In genomic region chr3:11953778-11954177, GRCh38 we compare ENCODE assay signal across 23 cellular contexts. TPM values are rescaled to one million over a fixed set of nuclear protein-coding genes. Genes with fewer than 3 reads are reported as not detected.
"Had no signal": no experiment of that assay in that cellular context is flagged by ENCODE, and none has a peak within 500 bp of the region (broad histone marks: within the 10 kb centered on the region; RNA-seq: fewer than 3 reads in every experiment).

No MANE protein-coding gene starts in this region.

- H3K36me3 Mint-ChIP-seq: activated naive CD8-positive, alpha-beta T cell treated with anti-CD3 and anti-CD28 coated beads for 36 hours; naive thymus-derived CD4-positive, alpha-beta T cell; neural progenitor cell; stimulated activated effector memory CD8-positive, alpha-beta T cell treated with anti-CD3 and anti-CD28 coated beads, Interleukin-12 subunit alpha, Interleukin-12 subunit beta, amount 100 ng/mL, for 72 hours had no signal

- H3K4me3 ChIP-seq: coronary artery, gastroesophageal sphincter, heart left ventricle, lower lobe of right lung, neural progenitor cell, psoas muscle, suprapubic skin, tibial nerve had no signal

- DNase-seq: activated B cell treated with CpG ODN at 0.5 μM for 24 hours; activated CD4-positive, alpha-beta T cell treated with anti-CD3 and anti-CD28 coated beads for 36 hours; activated CD4-positive, alpha-beta T cell treated with anti-CD3 and anti-CD28 coated beads, Interleukin-2, amount 50 U/mL, for 4 hours; activated naive CD4-positive, alpha-beta T cell treated with Interleukin-2 at 50 U/mL for 16 hours; activated naive CD8-positive, alpha-beta T cell treated with anti-CD3 and anti-CD28 coated beads for 36 hours; activated T-cell treated with anti-CD3 and anti-CD28 coated beads, Interleukin-2, amount 50 U/mL, for 48 hours; cerebellar nuclear complex; heart left ventricle; lower lobe of right lung; naive thymus-derived CD4-positive, alpha-beta T cell; psoas muscle; right cardiac atrium; stimulated activated CD4-positive, alpha-beta T cell treated with anti-CD3 and anti-CD28 coated beads, Interleukin-12 subunit alpha, Interleukin-12 subunit beta, amount 100 ng/mL, for 4 hours; stimulated activated naive CD8-positive, alpha-beta T cell treated with anti-CD3 and anti-CD28 coated beads, Interleukin-15, amount 100 ng/mL, for 72 hours had no signal

- H3K9me3 Mint-ChIP-seq: activated B cell treated with CpG ODN at 0.5 μM for 24 hours; activated naive CD8-positive, alpha-beta T cell treated with anti-CD3 and anti-CD28 coated beads for 36 hours; neural progenitor cell; stimulated activated effector memory CD8-positive, alpha-beta T cell treated with anti-CD3 and anti-CD28 coated beads, Interleukin-12 subunit alpha, Interleukin-12 subunit beta, amount 100 ng/mL, for 72 hours; T-helper 1 cell treated with Interleukin-12 subunit alpha and Interleukin-12 subunit beta and Interleukin-4 antibody, amounts not matched to agents 30 μg/mL and 1 μg/mL, for 36 hours had no signal

- H3K9me3 ChIP-seq: gastroesophageal sphincter, heart left ventricle, lower lobe of right lung, psoas muscle, suprapubic skin, tibial nerve had no signal

- H3K9ac ChIP-seq: neural progenitor cell had no signal

- H3K27me3 ChIP-seq: neural progenitor cell, suprapubic skin, tibial nerve had no signal

- H3K27ac ChIP-seq: coronary artery, epithelial cell of prostate, gastroesophageal sphincter, heart left ventricle, lower lobe of right lung, neural progenitor cell, psoas muscle, tibial nerve had no signal

- ATAC-seq: activated CD4-positive, alpha-beta T cell treated with anti-CD3 and anti-CD28 coated beads for 36 hours; gastroesophageal sphincter; heart left ventricle; lower lobe of right lung; naive thymus-derived CD4-positive, alpha-beta T cell; psoas muscle; right cardiac atrium; stimulated activated effector memory CD8-positive, alpha-beta T cell treated with anti-CD3 and anti-CD28 coated beads, Interleukin-12 subunit alpha, Interleukin-12 subunit beta, amount 100 ng/mL, for 72 hours; stimulated activated naive CD8-positive, alpha-beta T cell treated with anti-CD3 and anti-CD28 coated beads, Interleukin-15, amount 100 ng/mL, for 72 hours had no signal

- H2AFZ ChIP-seq: neural progenitor cell had no signal

- H3K36me3 ChIP-seq: gastroesophageal sphincter, heart left ventricle, lower lobe of right lung, neural progenitor cell, suprapubic skin, tibial nerve had no signal

- H3K4me3 Mint-ChIP-seq: activated B cell treated with CpG ODN at 0.5 μM for 24 hours; activated CD4-positive, alpha-beta T cell treated with anti-CD3 and anti-CD28 coated beads for 36 hours; activated naive CD8-positive, alpha-beta T cell treated with anti-CD3 and anti-CD28 coated beads for 36 hours; naive thymus-derived CD4-positive, alpha-beta T cell; neural progenitor cell; stimulated activated effector memory CD8-positive, alpha-beta T cell treated with anti-CD3 and anti-CD28 coated beads, Interleukin-12 subunit alpha, Interleukin-12 subunit beta, amount 100 ng/mL, for 72 hours; stimulated activated naive CD8-positive, alpha-beta T cell treated with anti-CD3 and anti-CD28 coated beads, Interleukin-15, amount 100 ng/mL, for 72 hours; T-helper 1 cell treated with Interleukin-12 subunit alpha and Interleukin-12 subunit beta and Interleukin-4 antibody, amounts not matched to agents 30 μg/mL and 1 μg/mL, for 36 hours had no signal

- H3K27ac Mint-ChIP-seq: activated B cell treated with CpG ODN at 0.5 μM for 24 hours; activated CD4-positive, alpha-beta T cell treated with anti-CD3 and anti-CD28 coated beads for 36 hours; activated naive CD8-positive, alpha-beta T cell treated with anti-CD3 and anti-CD28 coated beads for 36 hours; naive thymus-derived CD4-positive, alpha-beta T cell; neural progenitor cell; stimulated activated effector memory CD8-positive, alpha-beta T cell treated with anti-CD3 and anti-CD28 coated beads, Interleukin-12 subunit alpha, Interleukin-12 subunit beta, amount 100 ng/mL, for 72 hours; stimulated activated naive CD8-positive, alpha-beta T cell treated with anti-CD3 and anti-CD28 coated beads, Interleukin-15, amount 100 ng/mL, for 72 hours; T-helper 1 cell treated with Interleukin-12 subunit alpha and Interleukin-12 subunit beta and Interleukin-4 antibody, amounts not matched to agents 30 μg/mL and 1 μg/mL, for 36 hours had no signal

- H3K4me1 ChIP-seq: gastroesophageal sphincter, heart left ventricle, lower lobe of right lung, neural progenitor cell, psoas muscle, suprapubic skin, tibial nerve had no signal

- H3K4me1 Mint-ChIP-seq: activated B cell treated with CpG ODN at 0.5 μM for 24 hours; activated CD4-positive, alpha-beta T cell treated with anti-CD3 and anti-CD28 coated beads for 36 hours; activated naive CD8-positive, alpha-beta T cell treated with anti-CD3 and anti-CD28 coated beads for 36 hours; naive thymus-derived CD4-positive, alpha-beta T cell; neural progenitor cell; stimulated activated effector memory CD8-positive, alpha-beta T cell treated with anti-CD3 and anti-CD28 coated beads, Interleukin-12 subunit alpha, Interleukin-12 subunit beta, amount 100 ng/mL, for 72 hours; stimulated activated naive CD8-positive, alpha-beta T cell treated with anti-CD3 and anti-CD28 coated beads, Interleukin-15, amount 100 ng/mL, for 72 hours had no signal

- H3K4me2 ChIP-seq: neural progenitor cell had no signal

RNA-seq across cellular contexts. Expression of gene SYN2, which starts 50.4 kb away (rescaled TPM):
- total RNA-seq: activated B cell treated with CpG ODN at 0.5 μM for 24 hours had no signal
- polyA plus RNA-seq: keratinocyte; naive thymus-derived CD4-positive, alpha-beta T cell had no signal
